Comparison of ENCODE assay signal across 15 cellular contexts in the genomic region with DNA sequence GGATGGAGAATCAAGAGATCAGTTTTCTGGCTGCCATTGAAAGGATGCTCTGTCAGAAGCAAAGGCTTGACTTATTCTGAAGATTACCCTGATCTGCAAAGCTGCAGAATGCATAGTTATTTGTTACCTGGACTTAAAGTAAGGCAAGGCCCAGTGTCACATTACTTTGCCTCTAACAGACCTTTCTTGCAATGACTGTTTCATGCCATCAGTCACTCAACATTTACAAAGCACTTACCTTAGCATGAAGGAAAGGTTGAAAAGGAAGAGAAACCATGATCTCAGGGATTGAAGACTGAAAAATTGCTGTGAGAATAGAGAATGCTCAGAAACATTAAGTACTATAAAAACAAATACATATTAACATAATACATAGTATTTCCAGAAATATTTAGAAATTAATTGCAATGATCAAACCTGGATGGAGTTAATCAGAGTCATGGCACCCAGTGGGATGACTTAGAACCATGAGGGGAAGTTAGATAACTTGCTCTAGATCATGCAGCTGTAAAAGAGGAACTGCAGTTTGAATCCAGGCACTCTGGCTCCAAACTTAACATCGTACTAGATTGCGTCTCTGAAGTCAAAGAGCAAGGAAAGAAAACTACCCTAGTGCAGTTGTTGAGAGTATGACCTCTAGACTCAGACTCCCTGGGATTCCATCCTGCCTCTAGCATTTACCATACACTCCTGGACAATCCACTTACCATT. TPM values are rescaled to one million over a fixed set of nuclear protein-coding genes. Genes with fewer than 3 reads are reported as not detected.
DNase-seq lines count a peak whose midpoint lies in the region; ATAC-seq, FAIRE-seq and TF ChIP-seq lines count a peak whose summit lies in the region.
"Had no signal": no experiment of that assay in that cellular context is flagged by ENCODE, and none has a peak within 500 bp of the region (broad histone marks: within the 10 kb centered on the region; RNA-seq: fewer than 3 reads in every experiment).

No MANE protein-coding gene starts in this region.

- H3K27ac ChIP-seq in C4-2B (peak overlapping the region; percentile 22; the same call in 1 of the 2 replicates), Karpas-422 (ENCODE audit: low read length) (no peak overlapping the region), GM12878 (ENCODE audit: control insufficient read depth, insufficient read depth) (peak overlapping the region; percentile 64), adrenal gland (peak overlapping the region in 1 of 5 donors; percentile 34)
- H3K27ac ChIP-seq: prostate gland had no signal

- H3K9ac ChIP-seq in Karpas-422 (ENCODE audit: low read length) (no peak overlapping the region), GM12878 (ENCODE audit: control insufficient read depth, insufficient read depth, low read length) (no peak overlapping the region)

- H2AFZ ChIP-seq in Karpas-422 (ENCODE audit: low read length) = no peak overlapping the region
- peak overlapping the region; percentile 31 for H2AFZ ChIP-seq in GM12878 (ENCODE audit: control insufficient read depth, low read depth, low read length)

- TF ChIP-seq EP300 in GM12878 (IDR thresholded peaks at IDR 0.05; ENCODE audit: borderline replicate concordance in 1 of 2, control insufficient read depth in 1 of 2, low read depth in 2 of 2, low read length in 2 of 2) = no peak

- H3K79me2 ChIP-seq in Karpas-422 (ENCODE audit: low read length) (no peaks in the 10 kb centered on the region), GM12878 (ENCODE audit: control insufficient read depth, insufficient read depth, low read length) (no peaks in the 10 kb centered on the region)

- BruUV-seq in GM12878 (replicated peaks; lab: Mats Ljungman, UMichigan) = no TSS peak

- WGBS in GM12878 (ENCODE audit: insufficient coverage, insufficient replicate concordance, low lambda C conversion rate, missing lambda C conversion rate) = 73% methylated on average over 2 of the region's 2 CpGs
- WGBS in adrenal gland, 4 donors = 76 to 84% (median 81%) methylated on average over 2 of the region's 2 CpGs

- no peak for TF ChIP-seq RAD21 in GM12878 (IDR thresholded peaks at IDR 0.05; ENCODE audit: insufficient read depth, low read depth, low read length)

- no peak for TF ChIP-seq CTCF in C4-2B (conservative IDR thresholded peaks at IDR 0.05)
- TF ChIP-seq CTCF in GM12878 (IDR thresholded peaks at IDR 0.05 in 2 of 3, conservative IDR thresholded peaks at IDR 0.05 in 1 of 3; ENCODE audit: control insufficient read depth in 2 of 3, extremely low read depth in 1 of 3, insufficient read depth in 1 of 3, low read depth in 3 of 3, low read length in 3 of 3) = no peak
- TF ChIP-seq CTCF in adrenal gland (IDR thresholded peaks at IDR 0.05) = no peak

- peak; percentile 35 for ATAC-seq in GM19395 (IDR thresholded peaks at IDR 0.05; ENCODE audit: unreplicated experiment)
- ATAC-seq in GM12878 = peak; percentile 50
- ATAC-seq: activated T-cell treated with anti-CD3 and anti-CD28 coated beads, Interleukin-2, amount 50 U/mL, for 4 hours; Right ventricle myocardium inferior had no signal

- H3K4me1 ChIP-seq in Karpas-422 (ENCODE audit: low read length) (no peaks in the 10 kb centered on the region), GM12878 (ENCODE audit: control insufficient read depth, insufficient read depth, low read length) (peaks cover 40% of the 10 kb centered on the region), adrenal gland (replicated peaks in 1 of 2) (no peaks in the 10 kb centered on the region)
- H3K4me1 ChIP-seq: prostate gland had no signal

- in situ Hi-C loops in GM12878 (cut with MboI) = no loop called here

- no peak for FAIRE-seq in GM12878 (lab: Jason Lieb, UNC)

- H3K4me2 ChIP-seq in Karpas-422 (ENCODE audit: low read depth, low read length, poor library complexity, severe bottlenecking) (no peak overlapping the region), GM12878 (ENCODE audit: control insufficient read depth, insufficient read depth) (peak overlapping the region; percentile 56)

- intact Hi-C loops in GM12878 (cut with micrococcal nuclease; ENCODE audit: unreplicated experiment) (loop anchor here (2.0 kb wide), 1 partner anchor 27 kb away; a partner anchor contains a TSS), adrenal gland (cut with DNase I) (no loop called here)

- TF ChIP-seq POLR2A in GM12878 (IDR thresholded peaks at IDR 0.05; ENCODE audit: low read depth, low read length) = no peak
- TF ChIP-seq POLR2A in adrenal gland (IDR thresholded peaks at IDR 0.05) = no peak

- H3K9me2 ChIP-seq in Karpas-422 (replicated peaks; ENCODE audit: insufficient read depth, low read length) = no peaks in the 10 kb centered on the region

- no peak overlapping the region for H3K4me3 ChIP-seq in Karpas-422 (ENCODE audit: low read length)
- H3K4me3 ChIP-seq in GM12878 = peak overlapping the region; percentile 33; the same call in 1 of the 2 replicates
- H3K4me3 ChIP-seq in adrenal gland = no peak overlapping the region
- H3K4me3 ChIP-seq: prostate gland had no signal

- POLR2A ChIA-PET in GM12878 (lab: Charles Lee) = no interaction called here

- H3K27me3 ChIP-seq in Karpas-422 (ENCODE audit: low read length) (no peaks in the 10 kb centered on the region), GM12878 (replicated peaks in 1 of 2; ENCODE audit: control insufficient read depth in 2 of 2, insufficient read depth in 2 of 2, low read length in 1 of 2) (no peaks in the 10 kb centered on the region), adrenal gland (no peaks in the 10 kb centered on the region)

- H3K9me3 ChIP-seq in Karpas-422 (ENCODE audit: low read length) = no peaks in the 10 kb centered on the region
- H3K9me3 ChIP-seq in GM12878 (replicated peaks; ENCODE audit: control insufficient read depth, insufficient read depth, low read length) = no peaks in the 10 kb centered on the region; the same call in 2 of the 3 replicates
- H3K9me3 ChIP-seq in adrenal gland (replicated peaks in 1 of 3) = no peaks in the 10 kb centered on the region
- H3K9me3 ChIP-seq: prostate gland had no signal

- SMC1A ChIA-PET in GM12878 (lab: Charles Lee; ENCODE audit: uncharacterized antibody, unreplicated experiment) = interaction anchor here (0.9 to 2.4 kb wide), 3 partner anchors 20 to 88 kb away, joined by 3 to 8 read pairs (median 4); no protein-coding TSS in a partner anchor

- no peaks in the 10 kb centered on the region for H3K36me3 ChIP-seq in Karpas-422 (ENCODE audit: insufficient read depth, low read length)
- no peaks in the 10 kb centered on the region for H3K36me3 ChIP-seq in GM12878 (ENCODE audit: control insufficient read depth in 2 of 2, insufficient read depth in 2 of 2, low read length in 1 of 2)
- no peaks in the 10 kb centered on the region for H3K36me3 ChIP-seq in adrenal gland (replicated peaks in 1 of 2)
- H3K36me3 ChIP-seq: prostate gland had no signal

- DNase-seq in Karpas-422 (peak; percentile 46), GM12878 (ENCODE audit: low read depth, low spot score) (peak; percentile 26), DMS79 treated with DMSO at 0.1 percent for 48 hours (lab: John Stamatoyannopoulos, UW) (no peak), adrenal gland (no peak), dedifferentiated amniotic fluid mesenchymal stem cell (ENCODE audit: extremely low spot score) (no peak)
- DNase-seq in activated CD8-positive, alpha-beta memory T cell treated with anti-CD3 and anti-CD28 coated beads, Interleukin-2, amount 50 U/mL, for 48 hours = no peak
- DNase-seq: activated T-cell treated with anti-CD3 and anti-CD28 coated beads, Interleukin-2, amount 50 U/mL, for 4 hours; cortex of kidney; immature natural killer cell; NCI-H510A treated with DMSO at 0.1 percent for 48 hours; trophoblast cell had no signal

- H4K20me1 ChIP-seq in Karpas-422 (ENCODE audit: insufficient read depth, low read depth, low read length) = no peaks in the 10 kb centered on the region
- no peaks in the 10 kb centered on the region for H4K20me1 ChIP-seq in GM12878 (ENCODE audit: control insufficient read depth, insufficient read depth)

- RAD21 ChIA-PET in GM12878 (lab: Charles Lee; ENCODE audit: unreplicated experiment) = interaction anchor here (1.7 kb wide), 1 partner anchor 18 kb away, joined by 6 read pairs; no protein-coding TSS in a partner anchor

- CTCF ChIA-PET in GM12878 (lab: Yijun Ruan, JAX) = interaction anchor here (0.9 to 1.1 kb wide), 2 partner anchors 18 to 20 kb away, joined by 3 to 5 read pairs; no protein-coding TSS in a partner anchor

TF ChIP-seq in GM12878, 131 proteins besides CTCF, POLR2A, EP300 and RAD21 (continues in another document):
- TF ChIP-seq SIN3A (IDR thresholded peaks at IDR 0.05; ENCODE audit: low read depth, low read length) = no peak
- no peak for TF ChIP-seq MEF2A (IDR thresholded peaks at IDR 0.05; ENCODE audit: insufficient read depth, low read depth, low read length)
- peak; percentile 71 for TF ChIP-seq JUNB (IDR thresholded peaks at IDR 0.05)
- 0 out of 4 replicates have a peak, but pooled peaks of 1 of the 2 experiments have one; percentile 11 for TF ChIP-seq IKZF2 (IDR thresholded peaks at IDR 0.05)
- no peak for TF ChIP-seq CBX5 (IDR thresholded peaks at IDR 0.05; ENCODE audit: low read depth)

RNA-seq across cellular contexts. Expression of a gene that starts 26.5 kb away (rescaled TPM):
- 4.6 and 8.0 TPM in 2 replicates for total RNA-seq in Karpas-422 (2014; rRNA removed; shearing (Covaris generic); ENCODE audit: low replicate concordance)
- total RNA-seq in GM12878 (2013; cell fraction: nucleolus; rRNA removed) = 15.7 and 17.3 TPM in 2 replicates
- 3.4 and 3.9 TPM in 2 replicates for total RNA-seq in GM12878 (2014; rRNA removed)
- total RNA-seq in GM12878 (2014; rRNA removed; fragmentation: Illumina TruSeq; extraction: Trizol) = 3.4 and 3.7 TPM in 2 replicates
- 6.7 and 7.6 TPM in 2 replicates for total RNA-seq in GM12878 (2021)
- 0.97 TPM for polyA plus RNA-seq in GM12878 (2011; ENCODE audit: low read depth)
- polyA plus RNA-seq in GM12878 (2011; rRNA removed) = 4.0 and 4.4 TPM in 2 replicates
- polyA plus RNA-seq in GM12878 (2011; cell fraction: cytosol; rRNA removed) = 1.8 and 3.1 TPM in 2 replicates
- 1.8 and 2.1 TPM in 2 replicates for polyA plus RNA-seq in GM12878 (2011; cell fraction: nucleus; rRNA removed)
- 2.2 and 2.8 TPM in 2 replicates for polyA plus RNA-seq in GM12878 (2012)
- 5.9 and 7.1 TPM in 2 replicates for polyA plus RNA-seq in GM12878 (2014; fragmentation: Illumina TruSeq; extraction: Trizol)
- 1 to 10 TPM; 1.6 to 4.1 TPM for polyA plus RNA-seq in GM12878 (2014; fragmentation: Nextera tagmentation; extraction: Ambion mirVana)
- polyA plus RNA-seq in GM12878 (2014; rRNA removed) = 3.4 and 4.0 TPM in 2 replicates
- polyA plus RNA-seq in GM12878 (2016; fragmentation: Nextera tagmentation; extraction: Ambion mirVana) = 1 to 10 TPM; 4.4 to 4.7 TPM
- polyA minus RNA-seq in GM12878 (2011; rRNA and poly(A)+ RNA removed) = 5.4 and 5.8 TPM in 2 replicates
- 3.0 and 3.5 TPM in 2 replicates for polyA minus RNA-seq in GM12878 (2011; cell fraction: cytosol; rRNA and poly(A)+ RNA removed)
- 2.1 and 6.9 TPM in 2 replicates for polyA minus RNA-seq in GM12878 (2011; cell fraction: nucleus; rRNA and poly(A)+ RNA removed)
- 10 to 100 TPM; 14.8 to 48.2 (median 23.9) TPM for total RNA-seq in adrenal gland
- polyA plus RNA-seq in adrenal gland = 10 to 100 TPM in 1 of 3 donors, 1 to 10 TPM in 2; 4.7 to 10.1 (median 6.4) TPM

Comparison
In these comparisons a context has a peak if more than half of its experiments do, and no peak if none do; other contexts are left out.
1. DNase-seq: peak in Karpas-422 (single experiment) and GM12878 (single experiment); none in DMS79 treated with DMSO at 0.1 percent for 48 hours (single experiment), adrenal gland (0 of 7), dedifferentiated amniotic fluid mesenchymal stem cell (single experiment) and activated CD8-positive, alpha-beta memory T cell treated with anti-CD3 and anti-CD28 coated beads, Interleukin-2, amount 50 U/mL, for 48 hours (single experiment).